15 cellular contexts compared by ENCODE assay signal in genomic region chr1:187384504-187384903, GRCh38.
DNase-seq lines count a peak whose midpoint lies in the region; ATAC-seq and TF ChIP-seq lines count a peak whose summit lies in the region.
"Had no signal": no experiment of that assay in that cellular context is flagged by ENCODE, and none has a peak within 500 bp of the region (broad histone marks: within the 10 kb centered on the region; RNA-seq: fewer than 3 reads in every experiment).

No MANE protein-coding gene starts in this region.

- H3K9ac ChIP-seq in neural progenitor cell = no peak overlapping the region
- H3K9ac ChIP-seq in SK-N-SH = no peak overlapping the region

- POLR2A ChIA-PET in SK-N-SH (lab: Yijun Ruan, JAX) = no interaction called here

- peak; percentile 36 to 98 for ATAC-seq in activated naive CD4-positive, alpha-beta T cell treated with anti-CD3 and anti-CD28 coated beads, Interleukin-2, amount 50 U/mL, for 72 hours
- peak; percentile 74 for ATAC-seq in HG02571 (IDR thresholded peaks at IDR 0.05; ENCODE audit: unreplicated experiment)
- ATAC-seq in HG03135 (IDR thresholded peaks at IDR 0.05; ENCODE audit: unreplicated experiment) = peak; percentile 77
- ATAC-seq: heart left ventricle, Panc1, psoas muscle had no signal

- no peaks in the 10 kb centered on the region for H3K27me3 ChIP-seq in neural progenitor cell
- no peaks in the 10 kb centered on the region; the same call in 1 of the 2 replicates for H3K27me3 ChIP-seq in MG63
- no peaks in the 10 kb centered on the region for H3K27me3 ChIP-seq in SK-N-SH (ENCODE audit: insufficient read depth)
- H3K27me3 ChIP-seq: heart left ventricle had no signal

- no peaks in the 10 kb centered on the region for H3K36me3 Mint-ChIP-seq in activated naive CD4-positive, alpha-beta T cell treated with anti-CD3 and anti-CD28 coated beads, Interleukin-2, amount 50 U/mL, for 72 hours
- no peaks in the 10 kb centered on the region for H3K36me3 Mint-ChIP-seq in activated naive CD4-positive, alpha-beta T cell treated with anti-CD3 and anti-CD28 coated beads, Interleukin-2, amount 10 ng/mL, durations not matched to agents 7 days and 5 days
- H3K36me3 Mint-ChIP-seq in neural progenitor cell = no peaks in the 10 kb centered on the region

- no peaks in the 10 kb centered on the region for H3K9me3 Mint-ChIP-seq in activated naive CD4-positive, alpha-beta T cell treated with anti-CD3 and anti-CD28 coated beads, Interleukin-2, amount 50 U/mL, for 72 hours
- peaks cover 2% of the 10 kb centered on the region for H3K9me3 Mint-ChIP-seq in activated naive CD4-positive, alpha-beta T cell treated with anti-CD3 and anti-CD28 coated beads, Interleukin-2, amount 10 ng/mL, durations not matched to agents 7 days and 5 days
- no peaks in the 10 kb centered on the region for H3K9me3 Mint-ChIP-seq in neural progenitor cell

- peaks cover 16% of the 10 kb centered on the region for H3K4me1 ChIP-seq in neural progenitor cell
- H3K4me1 ChIP-seq in SK-N-SH (ENCODE audit: control insufficient read depth in 1 of 2, insufficient read depth in 2 of 2, low read depth in 1 of 2, low read length in 1 of 2) = no peaks in the 10 kb centered on the region
- H3K4me1 ChIP-seq: heart left ventricle, psoas muscle had no signal

- H3F3A ChIP-seq in neural progenitor cell (ENCODE audit: low read depth) (no peaks in the 10 kb centered on the region), SK-N-SH (replicated peaks; ENCODE audit: insufficient read depth) (no peaks in the 10 kb centered on the region)

- no peak overlapping the region for H3K4me3 Mint-ChIP-seq in activated naive CD4-positive, alpha-beta T cell treated with anti-CD3 and anti-CD28 coated beads, Interleukin-2, amount 10 ng/mL, durations not matched to agents 7 days and 5 days
- H3K4me3 Mint-ChIP-seq in neural progenitor cell = no peak overlapping the region

- H3K36me3 ChIP-seq in neural progenitor cell (no peaks in the 10 kb centered on the region), MG63 (no peaks in the 10 kb centered on the region), SK-N-SH (replicated peaks in 1 of 2; ENCODE audit: control insufficient read depth in 1 of 2, insufficient read depth in 2 of 2, low read length in 1 of 2) (no peaks in the 10 kb centered on the region)
- H3K36me3 ChIP-seq: heart left ventricle had no signal

- 69% methylated on average over 2 of the region's 2 CpGs for WGBS in SK-N-SH (ENCODE audit: low lambda C conversion rate)

- no peak for TF ChIP-seq EP300 in SK-N-SH (IDR thresholded peaks at IDR 0.05; ENCODE audit: borderline replicate concordance in 1 of 2, low read depth in 1 of 2, low read length in 1 of 2)

- H3K27me3 Mint-ChIP-seq in activated naive CD4-positive, alpha-beta T cell treated with anti-CD3 and anti-CD28 coated beads, Interleukin-2, amount 10 ng/mL, durations not matched to agents 7 days and 5 days = no peaks in the 10 kb centered on the region
- H3K27me3 Mint-ChIP-seq in neural progenitor cell (ENCODE audit: insufficient read depth, low read depth) = no peaks in the 10 kb centered on the region

- H3K9me3 ChIP-seq in neural progenitor cell (ENCODE audit: low read depth) = no peaks in the 10 kb centered on the region
- H3K9me3 ChIP-seq in MG63 = no peaks in the 10 kb centered on the region
- H3K9me3 ChIP-seq in SK-N-SH = no peaks in the 10 kb centered on the region
- H3K9me3 ChIP-seq: heart left ventricle, psoas muscle had no signal

- TF ChIP-seq RAD21 in SK-N-SH (IDR thresholded peaks at IDR 0.05; ENCODE audit: low read length) = no peak

- H3K4me3 ChIP-seq in neural progenitor cell = no peak overlapping the region
- no peak overlapping the region for H3K4me3 ChIP-seq in MG63
- H3K4me3 ChIP-seq in SK-N-SH (ENCODE audit: low read depth in 2 of 2, low read length in 1 of 2) = no peak overlapping the region
- H3K4me3 ChIP-seq: heart left ventricle, psoas muscle had no signal

- no peak overlapping the region for H2AFZ ChIP-seq in neural progenitor cell (replicated peaks)
- H2AFZ ChIP-seq in SK-N-SH (ENCODE audit: low read depth) = no peak overlapping the region

- H3K4me1 Mint-ChIP-seq in activated naive CD4-positive, alpha-beta T cell treated with anti-CD3 and anti-CD28 coated beads, Interleukin-2, amount 10 ng/mL, durations not matched to agents 7 days and 5 days = no peaks in the 10 kb centered on the region
- no peaks in the 10 kb centered on the region for H3K4me1 Mint-ChIP-seq in neural progenitor cell

- peak overlapping the region; percentile 13 for H3K4me2 ChIP-seq in neural progenitor cell
- no peak overlapping the region for H3K4me2 ChIP-seq in SK-N-SH

- H3K27ac ChIP-seq in neural progenitor cell (no peak overlapping the region), SK-N-SH (ENCODE audit: low read depth in 2 of 2, low read length in 1 of 2) (no peak overlapping the region)
- H3K27ac ChIP-seq: heart left ventricle, psoas muscle had no signal

- H3K79me2 ChIP-seq in neural progenitor cell (ENCODE audit: low read depth) (no peaks in the 10 kb centered on the region), SK-N-SH (ENCODE audit: insufficient read depth) (no peaks in the 10 kb centered on the region)

- H4K20me1 ChIP-seq in neural progenitor cell (ENCODE audit: low read depth) (no peaks in the 10 kb centered on the region), SK-N-SH (ENCODE audit: insufficient read depth) (no peaks in the 10 kb centered on the region)

- CTCF ChIA-PET in activated naive CD4-positive, alpha-beta T cell treated with anti-CD3 and anti-CD28 coated beads, Interleukin-2, amount 10 ng/mL, durations not matched to agents 7 days and 5 days (lab: Charles Lee) = no interaction called here
- CTCF ChIA-PET in SK-N-SH (lab: Yijun Ruan, JAX) = no interaction called here

- no peak for TF ChIP-seq CTCF in neural progenitor cell (IDR thresholded peaks at IDR 0.05)
- no peak for TF ChIP-seq CTCF in SK-N-SH (IDR thresholded peaks at IDR 0.05)

- H3K9me2 ChIP-seq in SK-N-SH = no peaks in the 10 kb centered on the region

- no peak overlapping the region for H3K27ac Mint-ChIP-seq in activated naive CD4-positive, alpha-beta T cell treated with anti-CD3 and anti-CD28 coated beads, Interleukin-2, amount 50 U/mL, for 72 hours
- H3K27ac Mint-ChIP-seq in activated naive CD4-positive, alpha-beta T cell treated with anti-CD3 and anti-CD28 coated beads, Interleukin-2, amount 10 ng/mL, durations not matched to agents 7 days and 5 days = no peak overlapping the region
- H3K27ac Mint-ChIP-seq in neural progenitor cell = no peak overlapping the region

- DNase-seq in activated naive CD4-positive, alpha-beta T cell treated with anti-CD3 and anti-CD28 coated beads, Interleukin-2, amount 50 U/mL, for 72 hours (ENCODE audit: low spot score in 2 of 2) = no peak
- no peak for DNase-seq in activated naive CD4-positive, alpha-beta T cell treated with anti-CD3 and anti-CD28 coated beads, Interleukin-2, amount 10 ng/mL, durations not matched to agents 7 days and 5 days
- DNase-seq in neural progenitor cell (ENCODE audit: low spot score) (no peak), hypothalamus (lab: John Stamatoyannopoulos, UW) (no peak), MG63 (no peak), SK-N-SH (no peak)
- DNase-seq: amniotic stem cell, heart left ventricle, KG1, NCI-H1436 treated with DMSO at 0.1 percent for 48 hours, psoas muscle, trophoblast cell had no signal

TF ChIP-seq in SK-N-SH, 30 proteins besides CTCF, POLR2A, EP300 and RAD21 (continues in another document):
- TF ChIP-seq IRF3 (IDR thresholded peaks at IDR 0.05; ENCODE audit: low read depth, low read length) = no peak
- TF ChIP-seq RXRA (IDR thresholded peaks at IDR 0.05; ENCODE audit: borderline replicate concordance, low read depth) = no peak
- TF ChIP-seq POLR2AphosphoS5 (IDR thresholded peaks at IDR 0.05; ENCODE audit: low read depth, low read length) = no peak
- TF ChIP-seq SMC3 (IDR thresholded peaks at IDR 0.05; ENCODE audit: low read depth, low read length) = no peak
- no peak for TF ChIP-seq PBX3 (IDR thresholded peaks at IDR 0.05)
- TF ChIP-seq JUND (IDR thresholded peaks at IDR 0.05) = no peak
- no peak for TF ChIP-seq FOXJ3 (CRISPR knock-in tag; IDR thresholded peaks at IDR 0.05)
- no peak for TF ChIP-seq TAF1 (IDR thresholded peaks at IDR 0.05; ENCODE audit: borderline replicate concordance, low read depth, low read length)
- TF ChIP-seq MEF2A (IDR thresholded peaks at IDR 0.05; ENCODE audit: borderline replicate concordance, low read depth) = no peak
- TF ChIP-seq EZH2phosphoT487 (IDR thresholded peaks at IDR 0.05; ENCODE audit: borderline replicate concordance, low read depth) = no peak
- no peak for TF ChIP-seq USF2 (IDR thresholded peaks at IDR 0.05; ENCODE audit: borderline replicate concordance, low read depth, low read length)
